22 cellular contexts compared by ENCODE assay signal in genomic region chr3:32910954-32911353, GRCh38. TPM values are rescaled to one million over a fixed set of nuclear protein-coding genes. Genes with fewer than 3 reads are reported as not detected.
"Had no signal": no experiment of that assay in that cellular context is flagged by ENCODE, and none has a peak within 500 bp of the region (broad histone marks: within the 10 kb centered on the region; RNA-seq: fewer than 3 reads in every experiment).

No MANE protein-coding gene starts in this region.

- H3K27me3 ChIP-seq: brain microvascular endothelial cell, foreskin keratinocyte, right atrium auricular region, transverse colon had no signal

- H3K4me1 ChIP-seq: right atrium auricular region, transverse colon had no signal

- H3K4me1 Mint-ChIP-seq: activated naive CD8-positive, alpha-beta T cell treated with anti-CD3 and anti-CD28 coated beads for 36 hours; mesothelial cell of epicardium; nephron progenitor cell had no signal

- DNase-seq: activated CD4-positive, alpha-beta T cell treated with anti-CD3 and anti-CD28 coated beads, Interleukin-2, amount 10 ng/mL, durations not matched to agents 7 days and 5 days; activated CD8-positive, alpha-beta memory T cell treated with anti-CD3 and anti-CD28 coated beads, Interleukin-2, amount 50 U/mL, for 48 hours; activated naive CD8-positive, alpha-beta T cell treated with anti-CD3 and anti-CD28 coated beads for 36 hours; anterior cingulate cortex; brain microvascular endothelial cell; cerebellar nuclear complex; effector memory CD4-positive, alpha-beta T cell; foreskin keratinocyte; glutamatergic neuron; left cardiac atrium; lower lobe of right lung; nephron progenitor cell; occipital lobe; small intestine; stimulated activated CD4-positive, alpha-beta T cell treated with anti-CD3 and anti-CD28 coated beads, Interleukin-4, amount 100 ng/mL, for 4 hours; stimulated activated CD8-positive, alpha-beta memory T cell treated with anti-CD3 and anti-CD28 coated beads, Interleukin-4, amount 100 ng/mL, for 48 hours; stimulated activated naive CD4-positive, alpha-beta T cell treated with Interleukin-2 at 50 U/mL for 16 hours; substantia nigra; transverse colon had no signal

- H3K27me3 Mint-ChIP-seq: activated CD4-positive, alpha-beta T cell treated with anti-CD3 and anti-CD28 coated beads, Interleukin-2, amount 10 ng/mL, durations not matched to agents 7 days and 5 days; activated naive CD8-positive, alpha-beta T cell treated with anti-CD3 and anti-CD28 coated beads for 36 hours; dendritic cell treated with granulocyte-macrophage colony-stimulating factor and Interleukin-4, amounts not matched to agents 40 ng/mL and 50 ng/mL, for 4 days had no signal

- H3K9me3 ChIP-seq: lower lobe of right lung, right atrium auricular region, transverse colon had no signal

- H3K4me3 ChIP-seq: lower lobe of right lung, right atrium auricular region, transverse colon had no signal

- H3K4me3 Mint-ChIP-seq: activated CD4-positive, alpha-beta T cell treated with anti-CD3 and anti-CD28 coated beads, Interleukin-2, amount 10 ng/mL, durations not matched to agents 7 days and 5 days; activated naive CD8-positive, alpha-beta T cell treated with anti-CD3 and anti-CD28 coated beads for 36 hours; dendritic cell treated with granulocyte-macrophage colony-stimulating factor and Interleukin-4, amounts not matched to agents 40 ng/mL and 50 ng/mL, for 4 days; mesothelial cell of epicardium; nephron progenitor cell had no signal

- H3K27ac ChIP-seq: brain microvascular endothelial cell, foreskin keratinocyte, lower lobe of right lung, right atrium auricular region, transverse colon had no signal

- H3K27ac Mint-ChIP-seq: activated CD4-positive, alpha-beta T cell treated with anti-CD3 and anti-CD28 coated beads, Interleukin-2, amount 10 ng/mL, durations not matched to agents 7 days and 5 days; activated naive CD8-positive, alpha-beta T cell treated with anti-CD3 and anti-CD28 coated beads for 36 hours; dendritic cell treated with granulocyte-macrophage colony-stimulating factor and Interleukin-4, amounts not matched to agents 40 ng/mL and 50 ng/mL, for 4 days; mesothelial cell of epicardium; nephron progenitor cell had no signal

- H3K36me3 Mint-ChIP-seq: activated naive CD8-positive, alpha-beta T cell treated with anti-CD3 and anti-CD28 coated beads for 36 hours; mesothelial cell of epicardium had no signal

- ATAC-seq: foreskin keratinocyte, left cardiac atrium, lower lobe of right lung had no signal

- H3K36me3 ChIP-seq: brain microvascular endothelial cell, lower lobe of right lung, right atrium auricular region, transverse colon had no signal

RNA-seq across cellular contexts. Expression of gene CCR4, which starts 40.5 kb away (rescaled TPM):
- total RNA-seq: foreskin keratinocyte, mesothelial cell of epicardium, occipital lobe had no signal
- polyA plus RNA-seq: foreskin keratinocyte had no signal
